In genomic region chr2:84882415-84882738, GRCh38 we compare ENCODE assay signal across 9 cellular contexts. TPM values are rescaled to one million over a fixed set of nuclear protein-coding genes. Genes with fewer than 3 reads are reported as not detected.
A peak's percentile ranks its signal among the peaks of the same experiment; 100 is the strongest.
DNase-seq lines count a peak whose midpoint lies in the region; ATAC-seq and TF ChIP-seq lines count a peak whose summit lies in the region.
"Had no signal": no experiment of that assay in that cellular context is flagged by ENCODE, and none has a peak within 500 bp of the region (broad histone marks: within the 10 kb centered on the region; RNA-seq: fewer than 3 reads in every experiment).

No MANE protein-coding gene starts in this region.

- H3K36me3 Mint-ChIP-seq in neural progenitor cell = no peaks in the 10 kb centered on the region

- H3K9me3 Mint-ChIP-seq in neural progenitor cell = no peaks in the 10 kb centered on the region

- H3K4me1 Mint-ChIP-seq in neural progenitor cell = peaks cover 15% of the 10 kb centered on the region

- H3K4me3 Mint-ChIP-seq in neural progenitor cell = peak overlapping the region; percentile 88

- H2AFZ ChIP-seq in MM.1S (ENCODE audit: low read length) (no peak overlapping the region), neural progenitor cell (replicated peaks) (no peak overlapping the region)

- peaks cover 28% of the 10 kb centered on the region for H3K27me3 Mint-ChIP-seq in neural progenitor cell (ENCODE audit: insufficient read depth, low read depth)

- intact Hi-C loops in breast epithelium (cut with DNase I; ENCODE audit: low total_unique reads) = no loop called here
- intact Hi-C loops in mucosa of descending colon (cut with DNase I, micrococcal nuclease) = loop anchor here (5.0 to 10.0 kb wide), 2 partner anchors 385 to 388 kb away; no protein-coding TSS in a partner anchor

- H3K9me2 ChIP-seq in DOHH2 (replicated peaks; ENCODE audit: control insufficient read depth, low read length) (no peaks in the 10 kb centered on the region), MM.1S (replicated peaks; ENCODE audit: insufficient read depth, low read length) (no peaks in the 10 kb centered on the region)

- TF ChIP-seq POLR2A in breast epithelium (IDR thresholded peaks at IDR 0.05) = no peak

- H3K4me3 ChIP-seq in DOHH2 (ENCODE audit: low read length) (peak overlapping the region; percentile 75), MM.1S (ENCODE audit: low read length) (peak overlapping the region; percentile 72; the same call in 1 of the 2 replicates), breast epithelium (peak overlapping the region in 2 of 3 donors; percentile 57 to 85), neural progenitor cell (peak overlapping the region; percentile 73), mucosa of descending colon (no peak overlapping the region)

- no peaks in the 10 kb centered on the region for H3K79me2 ChIP-seq in DOHH2 (ENCODE audit: control insufficient read depth, low read length)
- no peaks in the 10 kb centered on the region for H3K79me2 ChIP-seq in MM.1S (ENCODE audit: low read length)
- no peaks in the 10 kb centered on the region for H3K79me2 ChIP-seq in neural progenitor cell (ENCODE audit: low read depth)

- H3K4me2 ChIP-seq in DOHH2 (ENCODE audit: low read length) = peak overlapping the region; percentile 87
- H3K4me2 ChIP-seq in MM.1S (ENCODE audit: low read depth, low read length) = peak overlapping the region; percentile 95; the same call in 1 of the 2 replicates
- H3K4me2 ChIP-seq in neural progenitor cell = peak overlapping the region; percentile 90

- no peak overlapping the region for H3K27ac Mint-ChIP-seq in neural progenitor cell

- H3K9me3 ChIP-seq in DOHH2 (ENCODE audit: control insufficient read depth, insufficient read depth, low read length) (no peaks in the 10 kb centered on the region), MM.1S (replicated peaks; ENCODE audit: insufficient read depth, low read length) (no peaks in the 10 kb centered on the region), breast epithelium (no peaks in the 10 kb centered on the region), neural progenitor cell (ENCODE audit: low read depth) (no peaks in the 10 kb centered on the region), mucosa of descending colon (no peaks in the 10 kb centered on the region)
- H3K9me3 ChIP-seq: psoas muscle had no signal

- H3K36me3 ChIP-seq in DOHH2 (ENCODE audit: control insufficient read depth, low read length) = no peaks in the 10 kb centered on the region
- no peaks in the 10 kb centered on the region for H3K36me3 ChIP-seq in MM.1S (replicated peaks; ENCODE audit: insufficient read depth, low read length)
- H3K36me3 ChIP-seq in breast epithelium = no peaks in the 10 kb centered on the region
- no peaks in the 10 kb centered on the region for H3K36me3 ChIP-seq in neural progenitor cell
- H3K36me3 ChIP-seq in mucosa of descending colon (ENCODE audit: low read depth) = no peaks in the 10 kb centered on the region

- DNase-seq in MM.1S = no peak
- DNase-seq in breast epithelium (ENCODE audit: low spot score in 2 of 2) = no peak
- DNase-seq in neural progenitor cell (ENCODE audit: low spot score) = no peak
- no peak for DNase-seq in MV-4-11 (lab: John Stamatoyannopoulos, UW)
- no peak for DNase-seq in OCI-M2 (lab: John Stamatoyannopoulos, UW; ENCODE audit: unreplicated experiment)
- no peak for DNase-seq in mucosa of descending colon
- DNase-seq in HK-2 (ENCODE audit: unreplicated experiment) = no peak

- H3F3A ChIP-seq in DOHH2 (ENCODE audit: control insufficient read depth, insufficient read depth) (no peaks in the 10 kb centered on the region), MM.1S (ENCODE audit: insufficient read depth, low read length) (0 out of 2 replicates have a peak, but pooled peaks cover 2% of the 10 kb centered on the region), neural progenitor cell (ENCODE audit: low read depth) (peaks cover 14% of the 10 kb centered on the region)

- no peak for ATAC-seq in mucosa of descending colon

- no peak for TF ChIP-seq CTCF in DOHH2 (IDR thresholded peaks at IDR 0.05; ENCODE audit: low read depth, low read length, poor library complexity, severe bottlenecking)
- no peak for TF ChIP-seq CTCF in MM.1S (IDR thresholded peaks at IDR 0.05; ENCODE audit: low read length)
- no peak for TF ChIP-seq CTCF in breast epithelium (IDR thresholded peaks at IDR 0.05)
- no peak for TF ChIP-seq CTCF in neural progenitor cell (IDR thresholded peaks at IDR 0.05)
- no peak for TF ChIP-seq CTCF in mucosa of descending colon (IDR thresholded peaks at IDR 0.05)

- H3K27ac ChIP-seq in DOHH2 (ENCODE audit: low read depth, low read length) = no peak overlapping the region
- H3K27ac ChIP-seq in MM.1S (ENCODE audit: low read length) = no peak overlapping the region
- no peak overlapping the region for H3K27ac ChIP-seq in breast epithelium
- no peak overlapping the region for H3K27ac ChIP-seq in neural progenitor cell
- H3K27ac ChIP-seq: psoas muscle had no signal

- H3K27me3 ChIP-seq in DOHH2 (ENCODE audit: control insufficient read depth, low read length) (peaks cover 42% of the 10 kb centered on the region), MM.1S (replicated peaks; ENCODE audit: insufficient read depth, low read length) (peaks cover 22% of the 10 kb centered on the region), breast epithelium (peaks cover 6 to 7% of the 10 kb centered on the region in 2 donors), neural progenitor cell (peaks cover 83% of the 10 kb centered on the region)

- H3K4me1 ChIP-seq in DOHH2 (ENCODE audit: control insufficient read depth, low read length) (peaks cover 25% of the 10 kb centered on the region), MM.1S (ENCODE audit: low read length) (0 out of 2 replicates have a peak, but pooled peaks cover 4% of the 10 kb centered on the region), breast epithelium (peaks cover 0 to 6% of the 10 kb centered on the region in 2 donors), neural progenitor cell (peaks cover 17% of the 10 kb centered on the region), mucosa of descending colon (ENCODE audit: low read depth) (peaks cover 5% of the 10 kb centered on the region)

- H4K20me1 ChIP-seq in DOHH2 (ENCODE audit: control insufficient read depth, insufficient read depth, low read depth, low read length) = no peaks in the 10 kb centered on the region
- H4K20me1 ChIP-seq in MM.1S (ENCODE audit: insufficient read depth, low read length) = no peaks in the 10 kb centered on the region
- H4K20me1 ChIP-seq in neural progenitor cell (ENCODE audit: low read depth) = peaks cover 6% of the 10 kb centered on the region

- H3K9ac ChIP-seq in MM.1S (ENCODE audit: low read length) (no peak overlapping the region), neural progenitor cell (no peak overlapping the region)

RNA-seq across cellular contexts. Expression of gene TRABD2A, which starts 1.5 kb away (rescaled TPM):
- total RNA-seq in breast epithelium (1 to 10 TPM; 2.2 to 7.4 (median 5.6) TPM), neural progenitor cell (ENCODE audit: low replicate concordance) (1.7 and 2.0 TPM in 2 replicates), mucosa of descending colon (100 to 1,000 TPM in 1 of 3 donors, 10 to 100 TPM in 2; 40.2 to 132 (median 63.2) TPM)

RNA-seq across cellular contexts. Expression of gene TMSB10, which starts 23.1 kb away (rescaled TPM):
- total RNA-seq in breast epithelium (1,000 to 10,000 TPM; 1,918 to 5,529 (median 3,700) TPM), neural progenitor cell (ENCODE audit: low replicate concordance) (1,687 and 2,248 TPM in 2 replicates), mucosa of descending colon (1,000 to 10,000 TPM in 2 of 3 donors, 100 to 1,000 TPM in 1; 798 to 2,724 (median 1,605) TPM)

Comparison
In these comparisons a context has a peak if more than half of its experiments do, and no peak if none do; other contexts are left out.
1. RNA of gene TRABD2A, which starts 1.5 kb away (total RNA-seq): 40.2 to 132 TPM in mucosa of descending colon; 2.2 to 7.4 TPM in breast epithelium and 1.7 to 2.0 TPM in neural progenitor cell; every median in the first group is over 4 times any median in the second.
2. Peak in every context shown above with its lines, with median percentiles within 50 percentile points of each other: H3K4me2 ChIP-seq.